Comparison of ENCODE assay signal across 9 cellular contexts in the genomic region with DNA sequence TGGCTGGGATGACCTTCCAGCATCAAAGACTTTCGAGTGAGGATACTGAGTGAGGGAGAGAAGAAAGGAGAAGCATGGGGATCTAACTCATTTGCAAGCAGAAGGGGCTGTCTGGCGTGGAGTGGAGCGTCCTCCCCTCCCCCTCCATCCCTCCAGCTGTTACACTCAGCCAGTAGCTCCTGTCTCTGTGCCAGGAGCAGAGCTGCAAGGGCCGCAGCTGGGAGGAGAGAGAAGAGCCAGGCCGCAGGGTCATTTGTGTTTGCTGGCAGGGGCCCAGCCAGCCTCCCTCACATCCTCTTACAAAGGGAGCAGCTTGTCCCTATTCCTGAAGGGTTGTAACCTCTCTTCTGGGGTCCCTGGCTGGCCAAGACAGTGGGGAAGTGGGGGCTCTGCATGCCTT. TPM values are rescaled to one million over a fixed set of nuclear protein-coding genes. Genes with fewer than 3 reads are reported as not detected.
A peak's percentile ranks its signal among the peaks of the same experiment; 100 is the strongest.
DNase-seq lines count a peak whose midpoint lies in the region; ATAC-seq and TF ChIP-seq lines count a peak whose summit lies in the region.
"Had no signal": no experiment of that assay in that cellular context is flagged by ENCODE, and none has a peak within 500 bp of the region (broad histone marks: within the 10 kb centered on the region; RNA-seq: fewer than 3 reads in every experiment).

No MANE protein-coding gene starts in this region.

- no peak overlapping the region for H3K9ac ChIP-seq in trophoblast cell (ENCODE audit: low read length)

- H3K27me3 ChIP-seq in BJ (ENCODE audit: control insufficient read depth, insufficient read depth, low read length) (no peaks in the 10 kb centered on the region), Peyer's patch (no peaks in the 10 kb centered on the region), trophoblast cell (ENCODE audit: insufficient read depth, low read length) (no peaks in the 10 kb centered on the region)
- H3K27me3 ChIP-seq in effector memory CD4-positive, alpha-beta T cell (replicated peaks; ENCODE audit: control insufficient read depth, insufficient read depth, low read length, poor library complexity, severe bottlenecking), result no peaks in the 10 kb centered on the region
- H3K27me3 ChIP-seq: cardiac muscle cell had no signal

- no peak overlapping the region for H4K8ac ChIP-seq in trophoblast cell (ENCODE audit: low read depth, low read length)

- no peak overlapping the region for H2AK5ac ChIP-seq in trophoblast cell (ENCODE audit: low read length)

- ATAC-seq in T-helper 17 cell, result no peak

- no peak overlapping the region for H3K4me2 ChIP-seq in trophoblast cell (ENCODE audit: low read length)

- intact Hi-C loops in activated CD4-positive, alpha-beta memory T cell treated with anti-CD3 and anti-CD28 coated beads for 36 hours (cut with micrococcal nuclease), result no loop called here

- no peak overlapping the region for H3K4me3 Mint-ChIP-seq in T-helper 17 cell
- no peak overlapping the region for H3K4me3 Mint-ChIP-seq in activated CD4-positive, alpha-beta memory T cell treated with anti-CD3 and anti-CD28 coated beads for 36 hours

- no peak overlapping the region for H3K18ac ChIP-seq in trophoblast cell (ENCODE audit: low read length)

- peaks cover 3% of the 10 kb centered on the region for H3K36me3 Mint-ChIP-seq in T-helper 17 cell (ENCODE audit: low read depth)
- no peaks in the 10 kb centered on the region for H3K36me3 Mint-ChIP-seq in activated CD4-positive, alpha-beta memory T cell treated with anti-CD3 and anti-CD28 coated beads for 36 hours

- no peaks in the 10 kb centered on the region for H3K79me1 ChIP-seq in trophoblast cell (ENCODE audit: low read length)

- peaks cover 1% of the 10 kb centered on the region for H3K27me3 Mint-ChIP-seq in T-helper 17 cell
- H3K27me3 Mint-ChIP-seq in activated CD4-positive, alpha-beta memory T cell treated with anti-CD3 and anti-CD28 coated beads for 36 hours, result no peaks in the 10 kb centered on the region

- H4K91ac ChIP-seq in trophoblast cell (ENCODE audit: low read depth, low read length), result no peak overlapping the region

- H3K27ac ChIP-seq in Peyer's patch (peak overlapping the region in 2 of 4 donors; percentile 26 to 43), trophoblast cell (ENCODE audit: low read depth, low read length) (no peak overlapping the region)
- H3K27ac ChIP-seq in effector memory CD4-positive, alpha-beta T cell (ENCODE audit: insufficient read depth, low read length, poor library complexity, severe bottlenecking), result no peak overlapping the region
- H3K27ac ChIP-seq: cardiac muscle cell had no signal

- no peak overlapping the region for H4K12ac ChIP-seq in trophoblast cell (ENCODE audit: low read depth, low read length)

- no peak overlapping the region for H3K4me3 ChIP-seq in BJ (ENCODE audit: low read depth, low read length)
- no peak overlapping the region for H3K4me3 ChIP-seq in Peyer's patch
- no peak overlapping the region for H3K4me3 ChIP-seq in foreskin fibroblast (ENCODE audit: low read depth in 1 of 2, low read length in 2 of 2)
- H3K4me3 ChIP-seq in effector memory CD4-positive, alpha-beta T cell (ENCODE audit: insufficient read depth, low read depth, low read length, poor library complexity, severe bottlenecking), result no peak overlapping the region
- H3K4me3 ChIP-seq in trophoblast cell (ENCODE audit: low read depth, low read length), result no peak overlapping the region
- H3K4me3 ChIP-seq: cardiac muscle cell had no signal

- POLR2A ChIA-PET in BJ (lab: Charles Lee), result no interaction called here
- POLR2A ChIA-PET in activated CD4-positive, alpha-beta memory T cell treated with anti-CD3 and anti-CD28 coated beads for 36 hours (lab: Charles Lee), result no interaction called here

- H3K14ac ChIP-seq in trophoblast cell (ENCODE audit: low read length), result no peak overlapping the region

- TF ChIP-seq CTCF in BJ (IDR thresholded peaks at IDR 0.05; ENCODE audit: insufficient read depth, low read depth, low read length) (no peak), Peyer's patch (IDR thresholded peaks at IDR 0.05) (no peak), foreskin fibroblast (IDR thresholded peaks at IDR 0.05; ENCODE audit: low read depth, low read length) (no peak)

- no peak overlapping the region for H3K4ac ChIP-seq in trophoblast cell (ENCODE audit: low read depth, low read length)

- H3K9me3 Mint-ChIP-seq in activated CD4-positive, alpha-beta memory T cell treated with anti-CD3 and anti-CD28 coated beads for 36 hours, result no peaks in the 10 kb centered on the region

- H3K36me3 ChIP-seq in BJ (ENCODE audit: control insufficient read depth, insufficient read depth, low read length) (no peaks in the 10 kb centered on the region), Peyer's patch (peaks cover 0 to 14% (median 0%) of the 10 kb centered on the region in 3 donors), trophoblast cell (ENCODE audit: control insufficient read depth in 1 of 2, insufficient read depth in 2 of 2, low read length in 2 of 2) (peaks cover 13 to 16% of the 10 kb centered on the region in 2 experiments)
- H3K36me3 ChIP-seq in effector memory CD4-positive, alpha-beta T cell (ENCODE audit: control insufficient read depth, insufficient read depth, low read length), result no peaks in the 10 kb centered on the region
- H3K36me3 ChIP-seq: cardiac muscle cell had no signal

- H3K4me1 ChIP-seq in Peyer's patch (peaks cover 0 to 20% (median 5%) of the 10 kb centered on the region in 4 donors), trophoblast cell (ENCODE audit: control insufficient read depth in 1 of 2, insufficient read depth in 2 of 2, low read length in 2 of 2) (no peaks in the 10 kb centered on the region)
- H3K4me1 ChIP-seq in effector memory CD4-positive, alpha-beta T cell (ENCODE audit: control insufficient read depth, insufficient read depth, low read length, poor library complexity, severe bottlenecking), result no peaks in the 10 kb centered on the region

- peaks cover 22% of the 10 kb centered on the region for H3K4me1 Mint-ChIP-seq in T-helper 17 cell
- H3K4me1 Mint-ChIP-seq in activated CD4-positive, alpha-beta memory T cell treated with anti-CD3 and anti-CD28 coated beads for 36 hours (ENCODE audit: low read depth), result peaks cover 7% of the 10 kb centered on the region

- no peak overlapping the region for H2BK5ac ChIP-seq in trophoblast cell (ENCODE audit: low read depth, low read length, poor library complexity)

- DNase-seq in BJ (ENCODE audit: low read depth), result peak; percentile 1
- DNase-seq in Peyer's patch, result peak in 2 of 3 donors; percentile 25 to 70
- DNase-seq in foreskin fibroblast, result peak; percentile 88 to 94
- peak in 53 of 56 donors; percentile 30 to 90 (median 74) for DNase-seq in nucleus accumbens (lab: John Stamatoyannopoulos, UW)
- DNase-seq in effector memory CD4-positive, alpha-beta T cell, result no peak
- DNase-seq in T-helper 17 cell, result no peak
- no peak for DNase-seq in activated CD4-positive, alpha-beta memory T cell treated with anti-CD3 and anti-CD28 coated beads for 36 hours
- no peak for DNase-seq in trophoblast cell

- no CpG with 5 or more reads among the region's 5 CpGs for WGBS in trophoblast cell (ENCODE audit: extremely low coverage, insufficient coverage, insufficient read length)

- no peak overlapping the region for H3K23ac ChIP-seq in trophoblast cell (ENCODE audit: low read length)

- no peak overlapping the region for H2AFZ ChIP-seq in trophoblast cell (ENCODE audit: insufficient read depth, low read length, poor library complexity)

- no peaks in the 10 kb centered on the region for H3K79me2 ChIP-seq in trophoblast cell (ENCODE audit: control insufficient read depth, insufficient read depth, low read length, poor library complexity)

- H3K27ac Mint-ChIP-seq in T-helper 17 cell, result no peak overlapping the region
- no peak overlapping the region for H3K27ac Mint-ChIP-seq in activated CD4-positive, alpha-beta memory T cell treated with anti-CD3 and anti-CD28 coated beads for 36 hours

- H3K9me3 ChIP-seq in Peyer's patch (no peaks in the 10 kb centered on the region), T-helper 17 cell (ENCODE audit: control insufficient read depth, low read length, poor library complexity, severe bottlenecking) (no peaks in the 10 kb centered on the region), trophoblast cell (ENCODE audit: insufficient read depth, low read depth, low read length) (peaks cover 2% of the 10 kb centered on the region)
- no peaks in the 10 kb centered on the region for H3K9me3 ChIP-seq in effector memory CD4-positive, alpha-beta T cell (ENCODE audit: control insufficient read depth, low read length)

- no peak overlapping the region for H2BK120ac ChIP-seq in trophoblast cell (ENCODE audit: insufficient read depth, low read length, poor library complexity)

- H2BK12ac ChIP-seq in trophoblast cell (ENCODE audit: low read length), result no peak overlapping the region

- CTCF ChIA-PET in BJ (lab: Yijun Ruan, JAX), result interaction anchor here (1.6 to 4.1 kb wide), 2 partner anchors 58 to 437 kb away, joined by 4 to 19 read pairs; a partner anchor contains a TSS
- CTCF ChIA-PET in activated CD4-positive, alpha-beta memory T cell treated with anti-CD3 and anti-CD28 coated beads for 36 hours (lab: Charles Lee), result no interaction called here

- TF ChIP-seq POLR2A in Peyer's patch (IDR thresholded peaks at IDR 0.05), result no peak

RNA-seq across cellular contexts. Expression of a gene that starts 58.0 kb away (rescaled TPM):
- 1.7 and 3.0 TPM in 2 replicates for polyA plus RNA-seq in BJ (2011; rRNA removed)
- polyA minus RNA-seq in BJ (2011; rRNA and poly(A)+ RNA removed), result 8.0 and 8.5 TPM in 2 replicates
- 10 to 100 TPM; 11.6 to 23.6 (median 16.6) TPM for total RNA-seq in Peyer's patch
- total RNA-seq in T-helper 17 cell, result 1 to 10 TPM; 5.2 to 5.3 TPM
- 1 to 10 TPM; 2.0 to 2.4 TPM for total RNA-seq in activated CD4-positive, alpha-beta memory T cell treated with anti-CD3 and anti-CD28 coated beads for 36 hours
- polyA plus RNA-seq in trophoblast cell (2013), result 16.6 and 16.8 TPM in 2 replicates

Comparison
In these comparisons a context has a peak if more than half of its experiments do, and no peak if none do; other contexts are left out.
1. DNase-seq: peak in BJ (single experiment), Peyer's patch (2 of 3), foreskin fibroblast (2 of 2) and nucleus accumbens (53 of 56); none in effector memory CD4-positive, alpha-beta T cell (0 of 3), T-helper 17 cell (0 of 3), activated CD4-positive, alpha-beta memory T cell treated with anti-CD3 and anti-CD28 coated beads for 36 hours (single experiment) and trophoblast cell (0 of 2).